ENCODE assay signal across 13 cellular contexts in the genomic region with DNA sequence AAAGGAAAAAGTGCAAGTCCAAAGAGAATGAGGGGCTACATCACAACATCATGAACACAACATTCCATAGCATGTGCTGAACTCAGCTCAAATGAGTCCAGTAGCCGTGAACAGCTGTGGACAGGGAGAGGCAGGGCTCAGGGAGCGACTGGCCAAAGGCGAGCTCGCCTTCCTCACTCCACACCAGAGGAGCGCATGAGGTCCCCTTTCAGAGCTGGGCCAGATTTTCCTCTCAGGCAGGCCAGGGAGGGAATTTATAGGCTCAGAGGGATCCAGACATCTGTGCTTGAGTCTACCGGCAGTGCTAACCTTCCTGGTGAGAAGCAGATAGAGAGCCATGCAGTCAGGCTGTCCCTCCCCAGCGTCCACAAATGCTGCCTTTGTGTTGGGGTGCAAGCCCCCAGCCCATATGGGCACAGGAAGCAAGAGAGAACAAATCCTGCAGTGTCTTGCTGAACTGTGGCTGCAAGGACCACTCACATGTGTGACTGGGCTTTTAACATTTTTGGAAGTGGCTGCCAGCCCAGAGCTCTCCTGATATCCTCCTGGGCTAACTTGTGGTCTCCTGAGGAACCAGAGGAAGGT. TPM values are rescaled to one million over a fixed set of nuclear protein-coding genes. Genes with fewer than 3 reads are reported as not detected.
DNase-seq lines count a peak whose midpoint lies in the region; ATAC-seq and TF ChIP-seq lines count a peak whose summit lies in the region.
"Had no signal": no experiment of that assay in that cellular context is flagged by ENCODE, and none has a peak within 500 bp of the region (broad histone marks: within the 10 kb centered on the region; RNA-seq: fewer than 3 reads in every experiment).

No MANE protein-coding gene starts in this region.

- peak overlapping the region; percentile 18; the same call in 1 of the 2 replicates for H3K9ac ChIP-seq in OCI-LY3 (ENCODE audit: low read length)

- peaks cover 11% of the 10 kb centered on the region for H3K4me1 ChIP-seq in CD4-positive, CD25-positive, alpha-beta regulatory T cell (ENCODE audit: control insufficient read depth, insufficient read depth, low read length, poor library complexity, severe bottlenecking)
- peaks cover 17% of the 10 kb centered on the region for H3K4me1 ChIP-seq in OCI-LY3 (ENCODE audit: low read length)

- H3K27ac ChIP-seq in CD4-positive, CD25-positive, alpha-beta regulatory T cell (ENCODE audit: insufficient read depth, low read length, poor library complexity, severe bottlenecking): no peak overlapping the region
- H3K27ac ChIP-seq in OCI-LY3 (ENCODE audit: low read length): no peak overlapping the region

- DNase-seq in CD4-positive, CD25-positive, alpha-beta regulatory T cell: no peak
- DNase-seq in Right ventricle myocardium superior: no peak
- no peak for DNase-seq in natural killer cell treated with Interleukin-12 subunit alpha and Interleukin-12 subunit beta and Interleukin-15 and Interleukin-18, amount 100 ng/mL, for 72 hours (ENCODE audit: low spot score)
- DNase-seq in OCI-M1 (lab: John Stamatoyannopoulos, UW): no peak
- DNase-seq in NCI-H187 treated with DMSO at 0.1 percent for 48 hours (lab: John Stamatoyannopoulos, UW): no peak
- DNase-seq in central memory CD4-positive, alpha-beta T cell: no peak
- DNase-seq: activated CD4-positive, alpha-beta T cell treated with anti-CD3 and anti-CD28 coated beads, Interleukin-2, amount 50 U/mL, for 4 hours; activated naive CD4-positive, alpha-beta T cell treated with anti-CD3 and anti-CD28 coated beads, Interleukin-2, amount 50 U/mL, for 16 hours; NCI-H748 treated with DMSO at 0.1 percent for 48 hours; stimulated activated CD4-positive, alpha-beta T cell treated with anti-CD3 and anti-CD28 coated beads, Interleukin-15, amount 100 ng/mL, for 24 hours; T-helper 9 cell had no signal

- H3K36me3 Mint-ChIP-seq in CD4-positive, CD25-positive, alpha-beta regulatory T cell: peaks cover 73% of the 10 kb centered on the region
- peaks cover 31% of the 10 kb centered on the region for H3K36me3 Mint-ChIP-seq in natural killer cell treated with Interleukin-12 subunit alpha and Interleukin-12 subunit beta and Interleukin-15 and Interleukin-18, amount 100 ng/mL, for 72 hours

- no peaks in the 10 kb centered on the region for H4K20me1 ChIP-seq in OCI-LY3 (ENCODE audit: insufficient read depth, low read length)

- no peak overlapping the region for H2AFZ ChIP-seq in OCI-LY3 (ENCODE audit: low read depth, low read length)

- H3K36me3 ChIP-seq in CD4-positive, CD25-positive, alpha-beta regulatory T cell (ENCODE audit: control insufficient read depth, insufficient read depth, low read length): peaks cover 72% of the 10 kb centered on the region
- peaks cover 8% of the 10 kb centered on the region for H3K36me3 ChIP-seq in OCI-LY3 (replicated peaks; ENCODE audit: low read depth, low read length)

- H3K27ac Mint-ChIP-seq in CD4-positive, CD25-positive, alpha-beta regulatory T cell: peak overlapping the region in 2 of 3 donors; percentile 43 to 72
- peak overlapping the region; percentile 72 to 92 for H3K27ac Mint-ChIP-seq in natural killer cell treated with Interleukin-12 subunit alpha and Interleukin-12 subunit beta and Interleukin-15 and Interleukin-18, amount 100 ng/mL, for 72 hours

- no peak for TF ChIP-seq CTCF in OCI-LY3 (IDR thresholded peaks at IDR 0.05; ENCODE audit: low read depth, low read length)

- no peak for ATAC-seq in CD4-positive, CD25-positive, alpha-beta regulatory T cell (ENCODE audit: low read depth in 2 of 2)
- ATAC-seq in Right ventricle myocardium superior (ENCODE audit: poor library complexity) (peak; percentile 72), GM21515 (IDR thresholded peaks at IDR 0.05; ENCODE audit: unreplicated experiment) (no peak)
- peak in 1 of 2 donors; percentile 29 for ATAC-seq in natural killer cell treated with Interleukin-12 subunit alpha and Interleukin-12 subunit beta and Interleukin-15 and Interleukin-18, amount 100 ng/mL, for 72 hours

- H3K27me3 Mint-ChIP-seq in CD4-positive, CD25-positive, alpha-beta regulatory T cell: no peaks in the 10 kb centered on the region
- no peaks in the 10 kb centered on the region for H3K27me3 Mint-ChIP-seq in natural killer cell treated with Interleukin-12 subunit alpha and Interleukin-12 subunit beta and Interleukin-15 and Interleukin-18, amount 100 ng/mL, for 72 hours

- H3K4me1 Mint-ChIP-seq in CD4-positive, CD25-positive, alpha-beta regulatory T cell: peaks cover 47 to 82% (median 58%) of the 10 kb centered on the region in 4 donors
- H3K4me1 Mint-ChIP-seq in natural killer cell treated with Interleukin-12 subunit alpha and Interleukin-12 subunit beta and Interleukin-15 and Interleukin-18, amount 100 ng/mL, for 72 hours (ENCODE audit: low read depth in 2 of 2): peaks cover 63 to 66% of the 10 kb centered on the region in 2 donors

- H3K9me3 Mint-ChIP-seq in CD4-positive, CD25-positive, alpha-beta regulatory T cell: no peaks in the 10 kb centered on the region
- H3K9me3 Mint-ChIP-seq in natural killer cell treated with Interleukin-12 subunit alpha and Interleukin-12 subunit beta and Interleukin-15 and Interleukin-18, amount 100 ng/mL, for 72 hours: no peaks in the 10 kb centered on the region

- H3K4me3 ChIP-seq in CD4-positive, CD25-positive, alpha-beta regulatory T cell (ENCODE audit: low read depth, low read length): no peak overlapping the region
- H3K4me3 ChIP-seq in OCI-LY3 (ENCODE audit: low read length): no peak overlapping the region

- no peaks in the 10 kb centered on the region for H3K9me3 ChIP-seq in CD4-positive, CD25-positive, alpha-beta regulatory T cell (ENCODE audit: control insufficient read depth in 2 of 2, low read length in 2 of 2)
- no peaks in the 10 kb centered on the region for H3K9me3 ChIP-seq in OCI-LY3 (ENCODE audit: insufficient read depth, low read length)

- H3K27me3 ChIP-seq in CD4-positive, CD25-positive, alpha-beta regulatory T cell (ENCODE audit: control insufficient read depth, insufficient read depth, low read length): no peaks in the 10 kb centered on the region
- H3K27me3 ChIP-seq in OCI-LY3 (ENCODE audit: low read depth, low read length): no peaks in the 10 kb centered on the region

- intact Hi-C loops in Right ventricle myocardium superior (cut with DNase I): no loop called here

- no peaks in the 10 kb centered on the region for H3K79me2 ChIP-seq in OCI-LY3 (ENCODE audit: low read length)

- peak overlapping the region; percentile 58 for H3K4me2 ChIP-seq in OCI-LY3 (ENCODE audit: low read length)

- no peak overlapping the region for H3K4me3 Mint-ChIP-seq in CD4-positive, CD25-positive, alpha-beta regulatory T cell
- H3K4me3 Mint-ChIP-seq in natural killer cell treated with Interleukin-12 subunit alpha and Interleukin-12 subunit beta and Interleukin-15 and Interleukin-18, amount 100 ng/mL, for 72 hours: no peak overlapping the region

RNA-seq across cellular contexts. Expression of a gene that starts 32.5 kb away (rescaled TPM):
- 101 TPM for total RNA-seq in CD4-positive, CD25-positive, alpha-beta regulatory T cell
- 100 to 1,000 TPM in 3 of 4 donors, 10 to 100 TPM in 1; 87.8 to 137 (median 105) TPM for polyA plus RNA-seq in CD4-positive, CD25-positive, alpha-beta regulatory T cell
- 15.0 TPM for total RNA-seq in Right ventricle myocardium superior
- 100 to 1,000 TPM in 1 of 2 donors, 10 to 100 TPM in 1; 42.9 to 102 TPM for total RNA-seq in natural killer cell treated with Interleukin-12 subunit alpha and Interleukin-12 subunit beta and Interleukin-15 and Interleukin-18, amount 100 ng/mL, for 72 hours
